ENCODE assay signal across 23 cellular contexts in genomic region chr1:40133839-40134238, GRCh38. TPM values are rescaled to one million over a fixed set of nuclear protein-coding genes. Genes with fewer than 3 reads are reported as not detected.
DNase-seq lines count a peak whose midpoint lies in the region; ATAC-seq and TF ChIP-seq lines count a peak whose summit lies in the region.
"Had no signal": no experiment of that assay in that cellular context is flagged by ENCODE, and none has a peak within 500 bp of the region (broad histone marks: within the 10 kb centered on the region; RNA-seq: fewer than 3 reads in every experiment).

No MANE protein-coding gene starts in this region.

- H3K27ac Mint-ChIP-seq in nephron progenitor cell: no peak overlapping the region
- H3K27ac Mint-ChIP-seq: CD4-positive, CD25-positive, alpha-beta regulatory T cell; IgD-negative memory B cell; T-cell; T-helper 2 cell treated with Interferon-gamma antibody and Interleukin-4, amounts not matched to agents 5 μg/mL and 100 μg/mL, for 36 hours had no signal

- TF ChIP-seq POLR2A in HCT116 (IDR thresholded peaks at IDR 0.05; ENCODE audit: borderline replicate concordance, extremely low read depth, insufficient read depth, insufficient read length): no peak

- POLR2A ChIA-PET in HCT116 (lab: Charles Lee): no interaction called here
- POLR2A ChIA-PET in OCI-LY7 (lab: Charles Lee): no interaction called here

- DNase-seq in HCT116 (ENCODE audit: low read depth, low spot score): no peak
- peak; percentile 18 for DNase-seq in M059J (ENCODE audit: low read depth)
- no peak for DNase-seq in OCI-LY7 (ENCODE audit: low spot score)
- DNase-seq in SK-MEL-5 (ENCODE audit: low read depth, low spot score): peak; percentile 25
- DNase-seq in stimulated activated CD4-positive, alpha-beta T cell treated with anti-CD3 and anti-CD28 coated beads, Interleukin-15, amount 100 ng/mL, for 24 hours: no peak
- no peak for DNase-seq in A172 (ENCODE audit: low spot score)
- no peak for DNase-seq in nephron progenitor cell
- DNase-seq: CD4-positive, CD25-positive, alpha-beta regulatory T cell; DMS153; Kasumi-1; NCI-H1092; NCI-H1436; NCI-H1930; NCI-H2171; NCI-H345; NCI-H524 treated with DMSO at 0.1 percent for 48 hours; Peyer's patch; SHP77; T-cell had no signal

- no peaks in the 10 kb centered on the region for H3K4me1 ChIP-seq in HCT116 (ENCODE audit: control insufficient read depth in 1 of 2, insufficient read depth in 2 of 2, low read length in 2 of 2)
- H3K4me1 ChIP-seq in OCI-LY7 (ENCODE audit: insufficient read depth, low read length, poor library complexity, severe bottlenecking): peaks cover 5% of the 10 kb centered on the region
- H3K4me1 ChIP-seq: Peyer's patch had no signal

- H3K79me2 ChIP-seq in HCT116 (ENCODE audit: insufficient read depth, low read length) (no peaks in the 10 kb centered on the region), OCI-LY7 (ENCODE audit: insufficient read depth, low read depth, low read length) (no peaks in the 10 kb centered on the region)

- H3K4me3 ChIP-seq in HCT116 (replicated peaks in 1 of 2; ENCODE audit: low read depth in 1 of 2, low read length in 2 of 2) (no peak overlapping the region), OCI-LY7 (ENCODE audit: low read depth, low read length, poor library complexity, severe bottlenecking) (no peak overlapping the region)
- H3K4me3 ChIP-seq: Peyer's patch, SK-N-MC had no signal

- peaks cover 35% of the 10 kb centered on the region for H3K27me3 Mint-ChIP-seq in nephron progenitor cell (ENCODE audit: low read depth, poor library complexity)

- H3K9me3 Mint-ChIP-seq in nephron progenitor cell: peaks cover 15% of the 10 kb centered on the region
- H3K9me3 Mint-ChIP-seq: CD4-positive, CD25-positive, alpha-beta regulatory T cell; T-cell had no signal

- no peak overlapping the region for H3K4me2 ChIP-seq in HCT116 (ENCODE audit: low read length)
- H3K4me2 ChIP-seq in OCI-LY7 (ENCODE audit: low read length): no peak overlapping the region

- H3K36me3 Mint-ChIP-seq in nephron progenitor cell (ENCODE audit: low read depth): no peaks in the 10 kb centered on the region
- H3K36me3 Mint-ChIP-seq: CD4-positive, CD25-positive, alpha-beta regulatory T cell; IgD-negative memory B cell; T-cell had no signal

- no peaks in the 10 kb centered on the region for H3K4me1 Mint-ChIP-seq in nephron progenitor cell
- H3K4me1 Mint-ChIP-seq: T-cell had no signal

- CTCF ChIA-PET in HCT116 (lab: Charles Lee) (no interaction called here), OCI-LY7 (lab: Charles Lee; ENCODE audit: unreplicated experiment) (no interaction called here)

- H3K27ac ChIP-seq in HCT116 (ENCODE audit: low read depth, low read length) (no peak overlapping the region), OCI-LY7 (ENCODE audit: low read depth, low read length, poor library complexity, severe bottlenecking) (no peak overlapping the region)
- H3K27ac ChIP-seq: Peyer's patch, SK-N-MC had no signal

- TF ChIP-seq CTCF in HCT116 (IDR thresholded peaks at IDR 0.05 in 2 of 3, conservative IDR thresholded peaks at IDR 0.05 in 1 of 3; ENCODE audit: borderline replicate concordance in 1 of 3, insufficient read depth in 1 of 3, low read depth in 2 of 3, low read length in 2 of 3) (no peak), OCI-LY7 (conservative IDR thresholded peaks at IDR 0.05; ENCODE audit: low read length) (0 out of 2 replicates have a peak, but pooled peaks have one; percentile 10), nephron progenitor cell (IDR thresholded peaks at IDR 0.05) (no peak)

- RAD21 ChIA-PET in HCT116 (lab: Charles Lee; ENCODE audit: low non-redundant PET in 1 of 2, low total read pairs in 2 of 2, uncharacterized antibody in 2 of 2, unreplicated experiment in 2 of 2): no interaction called here

- H3K9me3 ChIP-seq in HCT116 (ENCODE audit: control insufficient read depth in 1 of 2, insufficient read depth in 1 of 2, low read depth in 1 of 2, low read length in 2 of 2): peaks cover 0 to 3% of the 10 kb centered on the region in 2 experiments; a peak in 1 of 4 replicates
- peaks cover 8% of the 10 kb centered on the region; the same call in 1 of the 2 replicates for H3K9me3 ChIP-seq in OCI-LY7 (ENCODE audit: low read length)
- H3K9me3 ChIP-seq: Peyer's patch had no signal

- in situ Hi-C loops in SK-MEL-5 (cut with HindIII; ENCODE audit: low pct_unique_long_range_greater_than_20kb, low sequenced_read_pairs): no loop called here

- no peak for ATAC-seq in HCT116
- ATAC-seq in GM21390 (IDR thresholded peaks at IDR 0.05; ENCODE audit: unreplicated experiment): no peak
- ATAC-seq: T-cell had no signal

- H3K36me3 ChIP-seq in HCT116 (ENCODE audit: control insufficient read depth in 1 of 2, insufficient read depth in 2 of 2, low read length in 2 of 2): no peaks in the 10 kb centered on the region
- no peaks in the 10 kb centered on the region for H3K36me3 ChIP-seq in OCI-LY7 (ENCODE audit: insufficient read depth, low read length)
- H3K36me3 ChIP-seq: Peyer's patch had no signal

- no peak overlapping the region for H3K9ac ChIP-seq in HCT116 (ENCODE audit: low read length)

- H3K4me3 Mint-ChIP-seq in nephron progenitor cell: no peak overlapping the region
- H3K4me3 Mint-ChIP-seq: CD4-positive, CD25-positive, alpha-beta regulatory T cell; T-cell; T-helper 2 cell treated with Interferon-gamma antibody and Interleukin-4, amounts not matched to agents 5 μg/mL and 100 μg/mL, for 36 hours had no signal

- peak; percentile 10; the same call in 1 of the 2 replicates for TF ChIP-seq RAD21 in HCT116 (IDR thresholded peaks at IDR 0.05; ENCODE audit: low read depth)

- no peaks in the 10 kb centered on the region for H4K20me1 ChIP-seq in HCT116 (ENCODE audit: insufficient read depth)
- H4K20me1 ChIP-seq in OCI-LY7 (ENCODE audit: insufficient read depth, low read length): no peaks in the 10 kb centered on the region

- intact Hi-C loops in HCT116 (cut with micrococcal nuclease) (no loop called here), OCI-LY7 (cut with micrococcal nuclease; ENCODE audit: unreplicated experiment) (no loop called here)

- BruUV-seq in HCT116 (replicated peaks; lab: Mats Ljungman, UMichigan) (no TSS peak), OCI-LY7 (replicated peaks; lab: Mats Ljungman, UMichigan) (no TSS peak)

- no peaks in the 10 kb centered on the region for H3K9me2 ChIP-seq in HCT116 (ENCODE audit: insufficient read depth)
- H3K9me2 ChIP-seq in OCI-LY7 (ENCODE audit: insufficient read depth, low read length): no peaks in the 10 kb centered on the region

- H2AFZ ChIP-seq in HCT116 (ENCODE audit: low read depth, low read length, poor library complexity, severe bottlenecking) (no peak overlapping the region), OCI-LY7 (ENCODE audit: low read length) (no peak overlapping the region)

- no peaks in the 10 kb centered on the region for H3K27me3 ChIP-seq in HCT116 (ENCODE audit: insufficient read depth, low read length)
- H3K27me3 ChIP-seq: Peyer's patch had no signal

TF ChIP-seq in HCT116, 20 proteins besides CTCF, POLR2A, EP300 and RAD21:
- TF ChIP-seq ZFX (IDR thresholded peaks at IDR 0.05) (no peak), YY1 (IDR thresholded peaks at IDR 0.05; ENCODE audit: extremely low read depth, insufficient replicate concordance, low read depth, low read length) (no peak)

RNA-seq across cellular contexts. Expression of gene RLF, which starts 27.3 kb away (rescaled TPM):
- total RNA-seq in HCT116 (2021; ENCODE audit: unreplicated experiment) (20.5 TPM), OCI-LY7 (2022) (18.6 and 22.5 TPM in 2 replicates)
- 7.1 and 10.0 TPM in 2 replicates for polyA plus RNA-seq in HCT116 (2012)
- total RNA-seq in M059J (2014; rRNA removed; shearing (Covaris generic)): 14.5 and 19.6 TPM in 2 replicates
- 14.8 and 16.9 TPM in 2 replicates for total RNA-seq in OCI-LY7 (2014; rRNA removed; shearing (Covaris generic))
- 22.9 and 24.0 TPM in 2 replicates for total RNA-seq in SK-MEL-5 (2014; rRNA removed; shearing (Covaris generic))
- 4.5 and 6.1 TPM in 2 replicates for polyA plus RNA-seq in SK-MEL-5 (2015; cell fraction: cytosol; rRNA removed)
- polyA plus RNA-seq in SK-MEL-5 (2015; cell fraction: nucleus; rRNA removed): 8.6 and 9.1 TPM in 2 replicates
- total RNA-seq in A172 (2014; rRNA removed; shearing (Covaris generic)): 12.1 and 12.6 TPM in 2 replicates

RNA-seq across cellular contexts. Expression of gene PPT1, which starts 36.8 kb away (rescaled TPM):
- 46.8 TPM for total RNA-seq in HCT116 (2021; ENCODE audit: unreplicated experiment)
- 21.4 and 36.1 TPM in 2 replicates for polyA plus RNA-seq in HCT116 (2012)
- 112 TPM in 2 replicates for total RNA-seq in M059J (2014; rRNA removed; shearing (Covaris generic))
- 49.7 and 55.9 TPM in 2 replicates for total RNA-seq in OCI-LY7 (2014; rRNA removed; shearing (Covaris generic))
- total RNA-seq in OCI-LY7 (2022): 66.5 and 75.4 TPM in 2 replicates
- 110 and 126 TPM in 2 replicates for total RNA-seq in SK-MEL-5 (2014; rRNA removed; shearing (Covaris generic))
- polyA plus RNA-seq in SK-MEL-5 (2015; cell fraction: cytosol; rRNA removed): 152 and 162 TPM in 2 replicates
- polyA plus RNA-seq in SK-MEL-5 (2015; cell fraction: nucleus; rRNA removed): 44.2 and 48.9 TPM in 2 replicates
- 78.7 and 88.3 TPM in 2 replicates for total RNA-seq in A172 (2014; rRNA removed; shearing (Covaris generic))

Comparison
In these comparisons a context has a peak if more than half of its experiments do, and no peak if none do; other contexts are left out.
1. DNase-seq: peak in M059J (single experiment) and SK-MEL-5 (single experiment); none in HCT116 (single experiment), OCI-LY7 (single experiment), stimulated activated CD4-positive, alpha-beta T cell treated with anti-CD3 and anti-CD28 coated beads, Interleukin-15, amount 100 ng/mL, for 24 hours (single experiment), A172 (single experiment) and nephron progenitor cell (single experiment).